8 cellular contexts compared by ENCODE assay signal in genomic region chr4:89640620-89641366, GRCh38.
DNase-seq lines count a peak whose midpoint lies in the region; ATAC-seq and TF ChIP-seq lines count a peak whose summit lies in the region.

No MANE protein-coding gene starts in this region.

- H3K9me3 Mint-ChIP-seq in stimulated activated effector memory CD8-positive, alpha-beta T cell treated with anti-CD3 and anti-CD28 coated beads, Interleukin-12 subunit alpha, Interleukin-12 subunit beta, amount 100 ng/mL, for 72 hours = no peaks in the 10 kb centered on the region

- no TSS peak for BruUV-seq in IMR-90 (replicated peaks; lab: Mats Ljungman, UMichigan)

- H3K9me1 ChIP-seq in IMR-90 (ENCODE audit: insufficient read depth, low read length) = no peaks in the 10 kb centered on the region

- in situ Hi-C loops in IMR-90 (cut with MboI; ENCODE audit: low sequenced_read_pairs) = no loop called here

- no peak overlapping the region for H3K14ac ChIP-seq in IMR-90 (replicated peaks; ENCODE audit: low read depth, low read length)
- no peak overlapping the region for H3K14ac ChIP-seq in mesenchymal stem cell (ENCODE audit: low read length in 2 of 2)

- H2BK120ac ChIP-seq in IMR-90 (ENCODE audit: low read depth, low read length) = no peak overlapping the region
- H2BK120ac ChIP-seq in mesenchymal stem cell (ENCODE audit: low read depth, low read length) = no peak overlapping the region

- peak; percentile 56 for TF ChIP-seq RAD21 in IMR-90 (IDR thresholded peaks at IDR 0.05; ENCODE audit: low read length)

- DNase-seq in EL (peak; percentile 49), IMR-90 (peak; percentile 49), cerebellar cortex (ENCODE audit: low spot score) (peak; percentile 25), mesenchymal stem cell (peak; percentile 74), DMS 273 treated with DMSO at 0.1 percent for 48 hours (lab: John Stamatoyannopoulos, UW) (no peak), DMS153 (lab: John Stamatoyannopoulos, UW) (no peak), NCI-H748 (lab: John Stamatoyannopoulos, UW; ENCODE audit: unreplicated experiment) (no peak)
- no peak for DNase-seq in stimulated activated effector memory CD8-positive, alpha-beta T cell treated with anti-CD3 and anti-CD28 coated beads, Interleukin-12 subunit alpha, Interleukin-12 subunit beta, amount 100 ng/mL, for 72 hours (ENCODE audit: low spot score in 2 of 2)

- no peak overlapping the region; the same call in 1 of the 2 replicates for H3K56ac ChIP-seq in IMR-90 (ENCODE audit: extremely low read depth, insufficient read depth, low read length)

- no peak overlapping the region for H3K4me3 Mint-ChIP-seq in stimulated activated effector memory CD8-positive, alpha-beta T cell treated with anti-CD3 and anti-CD28 coated beads, Interleukin-12 subunit alpha, Interleukin-12 subunit beta, amount 100 ng/mL, for 72 hours

- no peaks in the 10 kb centered on the region for H3K4me1 ChIP-seq in IMR-90 (ENCODE audit: control insufficient read depth, insufficient read depth, low read length)
- H3K4me1 ChIP-seq in mesenchymal stem cell (ENCODE audit: control insufficient read depth, insufficient read depth, low read depth, low read length) = peaks cover 2% of the 10 kb centered on the region

- H3K4me2 ChIP-seq in IMR-90 (ENCODE audit: low read depth, low read length) (peak overlapping the region; percentile 75), mesenchymal stem cell (ENCODE audit: low read length, poor library complexity, severe bottlenecking) (peak overlapping the region; percentile 40)

- H4K91ac ChIP-seq in IMR-90 (ENCODE audit: insufficient read depth, low read depth, low read length) (no peak overlapping the region), mesenchymal stem cell (ENCODE audit: low read length) (no peak overlapping the region)

- H3K79me1 ChIP-seq in IMR-90 (ENCODE audit: low read depth in 1 of 2, low read length in 2 of 2) (no peaks in the 10 kb centered on the region), mesenchymal stem cell (replicated peaks; ENCODE audit: low read length, poor library complexity, severe bottlenecking) (no peaks in the 10 kb centered on the region)

- H3K36me3 ChIP-seq in IMR-90 (ENCODE audit: control insufficient read depth, insufficient read depth, low read length) = no peaks in the 10 kb centered on the region
- H3K36me3 ChIP-seq in mesenchymal stem cell (ENCODE audit: control insufficient read depth in 1 of 2, insufficient read depth in 2 of 2, low read depth in 1 of 2, low read length in 2 of 2) = no peaks in the 10 kb centered on the region

- H4K8ac ChIP-seq in IMR-90 (ENCODE audit: low read depth in 2 of 2, low read length in 2 of 2) (no peak overlapping the region), mesenchymal stem cell (ENCODE audit: low read length) (no peak overlapping the region)

- ATAC-seq in IMR-90 (ENCODE audit: low read depth) = peak; percentile 93
- no peak for ATAC-seq in stimulated activated effector memory CD8-positive, alpha-beta T cell treated with anti-CD3 and anti-CD28 coated beads, Interleukin-12 subunit alpha, Interleukin-12 subunit beta, amount 100 ng/mL, for 72 hours

- H3K9ac ChIP-seq in IMR-90 (ENCODE audit: low read depth, low read length) (no peak overlapping the region; the same call in 1 of the 2 replicates), mesenchymal stem cell (ENCODE audit: low read length) (peak overlapping the region; percentile 67)

- 46% methylated on average over 5 of the region's 17 CpGs; no CpG with 5 or more reads in 1 of the 2 experiments for WGBS in IMR-90 (ENCODE audit: extremely low coverage in 2 of 2, insufficient read length in 1 of 2), 2 experiments
- 32% methylated on average over 17 of the region's 17 CpGs for WGBS in mesenchymal stem cell

- H3K27ac Mint-ChIP-seq in stimulated activated effector memory CD8-positive, alpha-beta T cell treated with anti-CD3 and anti-CD28 coated beads, Interleukin-12 subunit alpha, Interleukin-12 subunit beta, amount 100 ng/mL, for 72 hours = no peak overlapping the region

- TF ChIP-seq CTCF in IMR-90 (conservative IDR thresholded peaks at IDR 0.05; ENCODE audit: low read depth, low read length) = peak; percentile 61

- H3K18ac ChIP-seq in IMR-90 (ENCODE audit: low read depth, low read length) = no peak overlapping the region
- H3K18ac ChIP-seq in mesenchymal stem cell (ENCODE audit: low read depth in 1 of 2, low read length in 2 of 2) = peak overlapping the region in 1 of 2 experiments; percentile 18

- no peak for TF ChIP-seq POLR2A in IMR-90 (IDR thresholded peaks at IDR 0.05; ENCODE audit: low read depth, low read length)

- H3K27me3 ChIP-seq in IMR-90 (ENCODE audit: control insufficient read depth, insufficient read depth, low read length) (no peaks in the 10 kb centered on the region), mesenchymal stem cell (ENCODE audit: control insufficient read depth in 1 of 2, insufficient read depth in 1 of 2, low read length in 2 of 2) (peaks cover 0 to 10% of the 10 kb centered on the region in 2 experiments)

- no peak overlapping the region for H3K4me3 ChIP-seq in IMR-90 (ENCODE audit: insufficient read depth, low read depth, low read length)
- peak overlapping the region in 1 of 2 experiments; percentile 71 for H3K4me3 ChIP-seq in mesenchymal stem cell (ENCODE audit: insufficient read depth in 1 of 2, low read depth in 1 of 2, low read length in 2 of 2)

- POLR2A ChIA-PET in IMR-90 (lab: Charles Lee; ENCODE audit: unreplicated experiment) = no interaction called here

- no peaks in the 10 kb centered on the region for H3K36me3 Mint-ChIP-seq in stimulated activated effector memory CD8-positive, alpha-beta T cell treated with anti-CD3 and anti-CD28 coated beads, Interleukin-12 subunit alpha, Interleukin-12 subunit beta, amount 100 ng/mL, for 72 hours

- dilution Hi-C loops in IMR-90 (cut with HindIII; ENCODE audit: low sequenced_read_pairs, unreplicated experiment) = no loop called here

- H2AK5ac ChIP-seq in IMR-90 (ENCODE audit: low read depth, low read length) (no peak overlapping the region), mesenchymal stem cell (ENCODE audit: low read length, severe bottlenecking) (no peak overlapping the region)

- H4K5ac ChIP-seq in IMR-90 (ENCODE audit: low read depth, low read length) = no peak overlapping the region

- intact Hi-C loops in IMR-90 (cut with micrococcal nuclease) = loop anchor here (5.0 kb wide), 1 partner anchor 262 kb away; no protein-coding TSS in a partner anchor

- CTCF ChIA-PET in IMR-90 (lab: Yijun Ruan, JAX) = interaction anchor here (0.6 to 2.1 kb wide), 10 partner anchors 13 to 259 kb away, joined by 3 to 13 read pairs (median 4); no protein-coding TSS in a partner anchor

- H2BK20ac ChIP-seq in IMR-90 (ENCODE audit: low read depth, low read length) = no peak overlapping the region

- H2AFZ ChIP-seq in IMR-90 (replicated peaks; ENCODE audit: low read length, poor library complexity) (peak overlapping the region; percentile 82), mesenchymal stem cell (ENCODE audit: low read depth, low read length) (peak overlapping the region; percentile 89)

- H2BK5ac ChIP-seq in IMR-90 (ENCODE audit: low read depth, low read length, poor library complexity, severe bottlenecking) (no peak overlapping the region), mesenchymal stem cell (ENCODE audit: low read depth, low read length, poor library complexity, severe bottlenecking) (no peak overlapping the region)

- H2BK15ac ChIP-seq in IMR-90 (ENCODE audit: low read depth, low read length) = no peak overlapping the region
- H2BK15ac ChIP-seq in mesenchymal stem cell (ENCODE audit: low read depth, poor library complexity, severe bottlenecking) = no peak overlapping the region

- H3K27ac ChIP-seq in IMR-90 (ENCODE audit: insufficient read depth, low read length) (no peak overlapping the region), mesenchymal stem cell (ENCODE audit: low read length, poor library complexity, severe bottlenecking) (no peak overlapping the region)

- no peak overlapping the region for H3K4ac ChIP-seq in IMR-90 (ENCODE audit: low read depth, low read length)
- H3K4ac ChIP-seq in mesenchymal stem cell (ENCODE audit: low read depth in 1 of 2, low read length in 2 of 2) = no peak overlapping the region

- H4K20me1 ChIP-seq in IMR-90 (ENCODE audit: insufficient read depth, low read length) = no peaks in the 10 kb centered on the region

- H3K23ac ChIP-seq in IMR-90 (ENCODE audit: low read depth, low read length) (no peak overlapping the region), mesenchymal stem cell (ENCODE audit: low read length in 2 of 2) (no peak overlapping the region)

- H2BK12ac ChIP-seq in mesenchymal stem cell (ENCODE audit: low read length in 2 of 2) = no peak overlapping the region

- H3K4me1 Mint-ChIP-seq in stimulated activated effector memory CD8-positive, alpha-beta T cell treated with anti-CD3 and anti-CD28 coated beads, Interleukin-12 subunit alpha, Interleukin-12 subunit beta, amount 100 ng/mL, for 72 hours = no peaks in the 10 kb centered on the region

- no peaks in the 10 kb centered on the region for H3K9me3 ChIP-seq in IMR-90 (ENCODE audit: control insufficient read depth, insufficient read depth, low read length)
- no peaks in the 10 kb centered on the region for H3K9me3 ChIP-seq in mesenchymal stem cell (ENCODE audit: control insufficient read depth, low read length)

- H2AK9ac ChIP-seq in IMR-90 (replicated peaks; ENCODE audit: low read depth, low read length, poor library complexity) = no peak overlapping the region

TF ChIP-seq in IMR-90, 13 proteins besides CTCF, POLR2A, EP300 and RAD21:
- TF ChIP-seq CEBPB (IDR thresholded peaks at IDR 0.05; ENCODE audit: low read depth, low read length) = no peak
- peak; percentile 46 for TF ChIP-seq SMC3 (IDR thresholded peaks at IDR 0.05; ENCODE audit: low read depth, low read length)
- no peak for TF ChIP-seq RFX5 (IDR thresholded peaks at IDR 0.05; ENCODE audit: low read depth, low read length)
- TF ChIP-seq, protein P1, sequence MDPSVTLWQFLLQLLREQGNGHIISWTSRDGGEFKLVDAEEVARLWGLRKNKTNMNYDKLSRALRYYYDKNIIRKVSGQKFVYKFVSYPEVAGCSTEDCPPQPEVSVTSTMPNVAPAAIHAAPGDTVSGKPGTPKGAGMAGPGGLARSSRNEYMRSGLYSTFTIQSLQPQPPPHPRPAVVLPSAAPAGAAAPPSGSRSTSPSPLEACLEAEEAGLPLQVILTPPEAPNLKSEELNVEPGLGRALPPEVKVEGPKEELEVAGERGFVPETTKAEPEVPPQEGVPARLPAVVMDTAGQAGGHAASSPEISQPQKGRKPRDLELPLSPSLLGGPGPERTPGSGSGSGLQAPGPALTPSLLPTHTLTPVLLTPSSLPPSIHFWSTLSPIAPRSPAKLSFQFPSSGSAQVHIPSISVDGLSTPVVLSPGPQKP (IDR thresholded peaks at IDR 0.05; ENCODE audit: borderline replicate concordance, low read depth, low read length) = no peak
- TF ChIP-seq RCOR1 (IDR thresholded peaks at IDR 0.05; ENCODE audit: insufficient replicate concordance, low read length) = no peak

Comparison
In these comparisons a context has a peak if more than half of its experiments do, and no peak if none do; other contexts are left out.
1. DNase-seq: peak in EL (single experiment), IMR-90 (single experiment), cerebellar cortex (single experiment) and mesenchymal stem cell (single experiment); none in DMS 273 treated with DMSO at 0.1 percent for 48 hours (single experiment), DMS153 (single experiment), stimulated activated effector memory CD8-positive, alpha-beta T cell treated with anti-CD3 and anti-CD28 coated beads, Interleukin-12 subunit alpha, Interleukin-12 subunit beta, amount 100 ng/mL, for 72 hours (0 of 2) and NCI-H748 (single experiment).